ENCODE assay signal across 20 cellular contexts in genomic region chr9:123702477-123702876, GRCh38.
A peak's percentile ranks its signal among the peaks of the same experiment; 100 is the strongest.
DNase-seq lines count a peak whose midpoint lies in the region; FAIRE-seq and TF ChIP-seq lines count a peak whose summit lies in the region.
"Had no signal": no experiment of that assay in that cellular context is flagged by ENCODE, and none has a peak within 500 bp of the region (broad histone marks: within the 10 kb centered on the region; RNA-seq: fewer than 3 reads in every experiment).

No MANE protein-coding gene starts in this region.

- H3K27ac ChIP-seq in BLaER1 (no peak overlapping the region), coronary artery (no peak overlapping the region)
- H3K27ac ChIP-seq: C4-2B, GM23248 had no signal

- peak; percentile 69 for FAIRE-seq in H54 (lab: Jason Lieb, UNC)
- FAIRE-seq: G401.6, GM19239, H1 had no signal

- no peak for DNase-seq in H54 (ENCODE audit: insufficient read length, low spot score)
- peak; percentile 4 for DNase-seq in OCI-M1 (lab: John Stamatoyannopoulos, UW)
- DNase-seq in erythroblast (lab: John Stamatoyannopoulos, UW), result peak; percentile 3 to 8
- DNase-seq in NCI-H2227 (lab: John Stamatoyannopoulos, UW; ENCODE audit: unreplicated experiment), result no peak
- no peak for DNase-seq in SW480 (ENCODE audit: low spot score)
- no peak for DNase-seq in coronary artery (ENCODE audit: low spot score)
- no peak for DNase-seq in NCI-H345 (lab: John Stamatoyannopoulos, UW)
- DNase-seq: Caco-2; CD4-positive, CD25-positive, alpha-beta regulatory T cell; CD8-positive, alpha-beta T cell; DMS153; DND-41; GM23248; H9; HFFc6 had no signal

- TF ChIP-seq POLR2A in H54 (IDR thresholded peaks at IDR 0.05; ENCODE audit: low read depth, low read length) (no peak), erythroblast (IDR thresholded peaks at IDR 0.05; ENCODE audit: low read length) (no peak)

- peak overlapping the region; percentile 35; the same call in 1 of the 2 replicates for H3K4me3 ChIP-seq in BLaER1
- H3K4me3 ChIP-seq in coronary artery, result no peak overlapping the region
- H3K4me3 ChIP-seq: GM23248 had no signal

- peaks cover 74% of the 10 kb centered on the region for H3K9me3 ChIP-seq in BLaER1

- H3K4me1 ChIP-seq in BLaER1, result peaks cover 23% of the 10 kb centered on the region

- H3K36me3 ChIP-seq in BLaER1, result peaks cover 27% of the 10 kb centered on the region

- no peak overlapping the region for H3K9ac ChIP-seq in BLaER1
- H3K9ac ChIP-seq: GM23248 had no signal

- TF ChIP-seq CTCF in coronary artery (IDR thresholded peaks at IDR 0.05), result no peak

- no peaks in the 10 kb centered on the region for H3K27me3 ChIP-seq in BLaER1

- H4K20me1 ChIP-seq in BLaER1, result no peaks in the 10 kb centered on the region

- no peak overlapping the region for H3K4me2 ChIP-seq in BLaER1

Comparison
In these comparisons a context has a peak if more than half of its experiments do, and no peak if none do; other contexts are left out.
1. DNase-seq: peak in OCI-M1 (single experiment) and erythroblast (2 of 2); none in H54 (single experiment), NCI-H2227 (single experiment), SW480 (single experiment), coronary artery (single experiment) and NCI-H345 (single experiment).